ENCODE assay signal across 7 cellular contexts in genomic region chr7:70856889-70857511, GRCh38.
DNase-seq lines count a peak whose midpoint lies in the region; ATAC-seq, FAIRE-seq and TF ChIP-seq lines count a peak whose summit lies in the region.

No MANE protein-coding gene starts in this region.

- H3K9ac ChIP-seq in K562 (ENCODE audit: insufficient read depth in 1 of 2, low read depth in 2 of 2, low read length in 2 of 2): no peak overlapping the region

- H3K79me2 ChIP-seq in K562 (ENCODE audit: control insufficient read depth, insufficient read depth, low read length): no peaks in the 10 kb centered on the region

- H2AFZ ChIP-seq in K562 (ENCODE audit: low read depth, low read length): no peak overlapping the region

- BruUV-seq in K562 (replicated peaks; lab: Mats Ljungman, UMichigan): no TSS peak

- H3K4me1 ChIP-seq in K562 (replicated peaks in 1 of 2; ENCODE audit: control insufficient read depth in 2 of 2, insufficient read depth in 2 of 2, low read length in 2 of 2): no peaks in the 10 kb centered on the region

- H3K9me3 ChIP-seq in T-helper 17 cell (ENCODE audit: control insufficient read depth, low read length, poor library complexity, severe bottlenecking) (no peaks in the 10 kb centered on the region), K562 (replicated peaks; ENCODE audit: control insufficient read depth, insufficient read depth, low read depth, low read length) (no peaks in the 10 kb centered on the region)

- 0% methylated on average over 4 of the region's 4 CpGs for WGBS in K562 (ENCODE audit: insufficient coverage, low coverage, missing lambda C conversion rate)

- CTCF ChIA-PET in K562 (lab: Yijun Ruan, JAX; ENCODE audit: low intra/inter-chr PET ratio): interaction anchor here (3.4 kb wide), 1 partner anchor 876 kb away, joined by 27 read pairs; no protein-coding TSS in a partner anchor

- H3K4me2 ChIP-seq in K562 (ENCODE audit: insufficient read depth, low read length): no peak overlapping the region

- POLR2A ChIA-PET in K562 (lab: Yijun Ruan, JAX): no interaction called here

- no peak overlapping the region for H3K27ac ChIP-seq in K562 (ENCODE audit: extremely low read depth, low read depth, low read length)

- TF ChIP-seq EP300 in K562 (IDR thresholded peaks at IDR 0.05; ENCODE audit: low read length): no peak

- no peak overlapping the region for H3K4me3 Mint-ChIP-seq in T-helper 17 cell

- intact Hi-C loops in K562 (cut with micrococcal nuclease): loop anchor here (1.0 to 10.0 kb wide), 3 partner anchors 228 to 876 kb away; no protein-coding TSS in a partner anchor

- no peak for TF ChIP-seq POLR2A in K562 (conservative IDR thresholded peaks at IDR 0.05)

- TF ChIP-seq CTCF in GM12864 (IDR thresholded peaks at IDR 0.05; ENCODE audit: low read depth, low read length, missing control alignments) (peak; percentile 78), K562 (IDR thresholded peaks at IDR 0.05 in 2 of 3, conservative IDR thresholded peaks at IDR 0.05 in 1 of 3; ENCODE audit: insufficient read depth in 2 of 3, low read depth in 1 of 3, low read length in 3 of 3) (peak; percentile 82 to 95 (median 84))

- no peak overlapping the region for H3K27ac Mint-ChIP-seq in T-helper 17 cell

- peak; percentile 22 for DNase-seq in GM12864 (ENCODE audit: low read depth)
- peak; percentile 55 for DNase-seq in NCI-H1105 (lab: John Stamatoyannopoulos, UW)
- DNase-seq in T-helper 17 cell: peak; percentile 34 to 46 (median 37)
- DNase-seq in K562 (ENCODE audit: extremely low read depth in 1 of 4, low spot score in 3 of 4): peak; percentile 70 to 80 (median 75)
- DNase-seq in iPS-NIHi11 (ENCODE audit: low spot score): peak; percentile 74
- peak; percentile 72 for DNase-seq in stimulated activated CD4-positive, alpha-beta T cell treated with anti-CD3 and anti-CD28 coated beads, Interleukin-15, amount 100 ng/mL, for 24 hours

- no peaks in the 10 kb centered on the region for H3K9me1 ChIP-seq in K562 (ENCODE audit: control insufficient read depth, insufficient read depth, low read length)

- no peaks in the 10 kb centered on the region for H3K4me1 Mint-ChIP-seq in T-helper 17 cell

- peak; percentile 92 for FAIRE-seq in K562 (lab: Jason Lieb, UNC)

- TF ChIP-seq RAD21 in K562 (CRISPR knock-in tag; conservative IDR thresholded peaks at IDR 0.05 in 1 of 2, IDR thresholded peaks at IDR 0.05 in 1 of 2): peak; percentile 81 to 89

- no peaks in the 10 kb centered on the region for H3K36me3 ChIP-seq in K562 (ENCODE audit: control insufficient read depth, insufficient read depth, low read length)

- in situ Hi-C loops in K562 (cut with MboI): loop anchor here (5.0 kb wide), 1 partner anchor 880 kb away; no protein-coding TSS in a partner anchor

- no peak overlapping the region for H3K4me3 ChIP-seq in GM12864 (ENCODE audit: low read depth, low read length)
- no peak overlapping the region for H3K4me3 ChIP-seq in K562

- ATAC-seq in T-helper 17 cell (no peak), K562 (peak; percentile 73), GM19463 (IDR thresholded peaks at IDR 0.05; ENCODE audit: unreplicated experiment) (no peak)

- H3K27me3 Mint-ChIP-seq in T-helper 17 cell: no peaks in the 10 kb centered on the region

- H4K20me1 ChIP-seq in K562 (replicated peaks; ENCODE audit: control insufficient read depth, insufficient read depth, low read length): no peaks in the 10 kb centered on the region; the same call in 1 of the 2 replicates

- H3K36me3 Mint-ChIP-seq in T-helper 17 cell (ENCODE audit: low read depth): no peaks in the 10 kb centered on the region

- H3K27me3 ChIP-seq in K562 (ENCODE audit: control insufficient read depth in 2 of 2, insufficient read depth in 2 of 2, low read length in 2 of 2): no peaks in the 10 kb centered on the region

TF ChIP-seq in K562, 482 proteins besides CTCF, POLR2A, EP300 and RAD21:
- peak; percentile 91 for TF ChIP-seq SMC3 (conservative IDR thresholded peaks at IDR 0.05; ENCODE audit: insufficient read depth, low read depth, low read length)
- TF ChIP-seq, protein P1, sequence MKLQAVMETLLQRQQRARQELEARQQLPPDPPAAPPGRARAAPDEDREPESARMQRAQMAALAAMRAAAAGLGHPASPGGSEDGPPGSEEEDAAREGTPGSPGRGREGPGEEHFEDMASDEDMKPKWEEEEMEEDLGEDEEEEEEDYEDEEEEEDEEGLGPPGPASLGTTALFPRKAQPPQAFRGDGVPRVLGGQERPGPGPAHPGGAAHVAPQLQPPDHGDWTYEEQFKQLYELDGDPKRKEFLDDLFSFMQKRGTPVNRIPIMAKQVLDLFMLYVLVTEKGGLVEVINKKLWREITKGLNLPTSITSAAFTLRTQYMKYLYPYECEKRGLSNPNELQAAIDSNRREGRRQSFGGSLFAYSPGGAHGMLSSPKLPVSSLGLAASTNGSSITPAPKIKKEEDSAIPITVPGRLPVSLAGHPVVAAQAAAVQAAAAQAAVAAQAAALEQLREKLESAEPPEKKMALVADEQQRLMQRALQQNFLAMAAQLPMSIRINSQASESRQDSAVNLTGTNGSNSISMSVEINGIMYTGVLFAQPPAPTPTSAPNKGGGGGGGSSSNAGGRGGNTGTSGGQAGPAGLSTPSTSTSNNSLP (IDR thresholded peaks at IDR 0.05; ENCODE audit: borderline replicate concordance, low read depth, low read length): no peak
- TF ChIP-seq ARID2 (IDR thresholded peaks at IDR 0.05): peak; percentile 79
- TF ChIP-seq, protein P2, sequence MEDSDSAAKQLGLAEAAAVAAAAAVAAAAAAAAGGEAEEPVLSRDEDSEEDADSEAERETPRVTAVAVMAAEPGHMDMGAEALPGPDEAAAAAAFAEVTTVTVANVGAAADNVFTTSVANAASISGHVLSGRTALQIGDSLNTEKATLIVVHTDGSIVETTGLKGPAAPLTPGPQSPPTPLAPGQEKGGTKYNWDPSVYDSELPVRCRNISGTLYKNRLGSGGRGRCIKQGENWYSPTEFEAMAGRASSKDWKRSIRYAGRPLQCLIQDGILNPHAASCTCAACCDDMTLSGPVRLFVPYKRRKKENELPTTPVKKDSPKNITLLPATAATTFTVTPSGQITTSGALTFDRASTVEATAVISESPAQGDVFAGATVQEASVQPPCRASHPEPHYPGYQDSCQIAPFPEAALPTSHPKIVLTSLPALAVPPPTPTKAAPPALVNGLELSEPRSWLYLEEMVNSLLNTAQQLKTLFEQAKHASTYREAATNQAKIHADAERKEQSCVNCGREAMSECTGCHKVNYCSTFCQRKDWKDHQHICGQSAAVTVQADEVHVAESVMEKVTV (CRISPR knock-in tag; IDR thresholded peaks at IDR 0.05): peak; percentile 78; the same call in 1 of the 2 replicates

Comparison
In these comparisons a context has a peak if more than half of its experiments do, and no peak if none do; other contexts are left out.
1. DNase-seq: peak in every context shown above with its lines; median percentile 75 in K562; 74 in iPS-NIHi11; 72 in stimulated activated CD4-positive, alpha-beta T cell treated with anti-CD3 and anti-CD28 coated beads, Interleukin-15, amount 100 ng/mL, for 24 hours; 55 in NCI-H1105; 37 in T-helper 17 cell; 22 in GM12864.